ENCODE assay signal across 2 cellular contexts in the genomic region with DNA sequence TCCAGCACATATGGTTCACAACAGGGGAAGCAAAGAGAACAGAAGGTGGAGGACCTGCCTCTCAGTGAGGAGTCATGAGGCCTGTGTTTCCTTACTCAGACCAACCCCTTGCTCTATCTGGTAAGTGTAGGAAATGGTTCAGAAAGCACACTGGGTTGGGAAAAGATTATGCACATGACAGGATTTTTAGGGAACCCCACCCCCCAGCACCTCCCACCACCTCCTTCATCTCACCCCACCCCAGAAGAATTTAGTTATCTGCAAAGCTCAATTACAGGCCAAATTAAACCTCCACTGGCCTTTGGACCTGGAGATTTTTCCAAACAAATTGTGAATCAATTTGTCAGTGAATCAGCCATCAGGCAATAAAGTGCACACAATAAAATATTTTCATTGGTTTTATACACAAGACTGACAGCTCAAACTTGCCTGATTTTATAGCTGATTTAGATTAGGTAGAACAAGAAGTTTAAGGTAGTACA.
TF ChIP-seq lines count a peak whose summit lies in the region.

No MANE protein-coding gene starts in this region.

TF ChIP-seq in liver, 16 proteins besides CTCF, POLR2A, EP300 and RAD21:
- TF ChIP-seq SP1 (IDR thresholded peaks at IDR 0.05) (peak; percentile 22), YY1 (IDR thresholded peaks at IDR 0.05) (no peak), GABPA (IDR thresholded peaks at IDR 0.05 in 1 of 2, conservative IDR thresholded peaks at IDR 0.05 in 1 of 2) (no peak), HNF4A (conservative IDR thresholded peaks at IDR 0.05) (peak; percentile 17 to 53)

TF ChIP-seq in HepG2, 621 proteins besides CTCF, POLR2A, EP300 and RAD21:
- no peak for TF ChIP-seq PAF1 (CRISPR knock-in tag; IDR thresholded peaks at IDR 0.05)
- no peak for TF ChIP-seq ZNF274 (CRISPR knock-in tag; IDR thresholded peaks at IDR 0.05)
- no peak for TF ChIP-seq ZNF430 (CRISPR knock-in tag; IDR thresholded peaks at IDR 0.05)
- no peak for TF ChIP-seq ZBTB14 (CRISPR knock-in tag; IDR thresholded peaks at IDR 0.05)
- TF ChIP-seq, protein P1, sequence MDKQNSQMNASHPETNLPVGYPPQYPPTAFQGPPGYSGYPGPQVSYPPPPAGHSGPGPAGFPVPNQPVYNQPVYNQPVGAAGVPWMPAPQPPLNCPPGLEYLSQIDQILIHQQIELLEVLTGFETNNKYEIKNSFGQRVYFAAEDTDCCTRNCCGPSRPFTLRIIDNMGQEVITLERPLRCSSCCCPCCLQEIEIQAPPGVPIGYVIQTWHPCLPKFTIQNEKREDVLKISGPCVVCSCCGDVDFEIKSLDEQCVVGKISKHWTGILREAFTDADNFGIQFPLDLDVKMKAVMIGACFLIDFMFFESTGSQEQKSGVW (CRISPR knock-in tag; IDR thresholded peaks at IDR 0.05; ENCODE audit: borderline replicate concordance) = no peak
- TF ChIP-seq ZNF160 (CRISPR knock-in tag; IDR thresholded peaks at IDR 0.05) = no peak
- no peak for TF ChIP-seq ZBTB3 (CRISPR knock-in tag; IDR thresholded peaks at IDR 0.05; ENCODE audit: borderline replicate concordance, low read depth)
- no peak for TF ChIP-seq PRDM15 (CRISPR knock-in tag; IDR thresholded peaks at IDR 0.05)
- TF ChIP-seq DNMT3B (CRISPR knock-in tag; conservative IDR thresholded peaks at IDR 0.05) = no peak
- no peak for TF ChIP-seq ZNF343 (CRISPR knock-in tag; IDR thresholded peaks at IDR 0.05)
TF ChIP-seq in HepG2: peak in this region for 0.
